In the genomic region with DNA sequence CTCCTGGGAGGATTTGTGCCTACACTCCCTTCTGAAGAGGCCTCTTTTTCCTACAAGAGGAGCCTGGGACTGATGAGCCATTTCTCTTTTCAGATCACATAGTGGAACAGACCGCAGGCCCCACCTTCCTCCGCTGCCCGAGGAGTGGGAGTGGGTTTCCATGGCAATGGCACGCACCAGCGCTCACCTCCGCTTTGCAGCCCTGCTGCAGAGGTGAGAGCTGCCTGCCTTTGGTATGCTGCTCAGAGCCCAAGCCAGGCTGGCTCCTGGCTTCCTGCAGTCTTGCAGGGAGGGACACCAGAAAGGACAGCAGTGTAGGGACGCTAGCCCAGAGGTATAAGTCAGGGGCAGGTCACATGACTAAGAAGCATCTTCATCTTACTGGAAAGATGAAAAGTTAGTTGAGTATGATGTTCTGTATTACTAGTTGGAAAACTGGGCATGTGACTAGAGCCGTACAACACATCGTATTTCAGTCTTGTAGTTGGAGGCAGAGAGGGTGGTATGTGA, we compare ENCODE assay signal across 8 cellular contexts. TPM values are rescaled to one million over a fixed set of nuclear protein-coding genes. Genes with fewer than 3 reads are reported as not detected.
DNase-seq lines count a peak whose midpoint lies in the region; ATAC-seq and TF ChIP-seq lines count a peak whose summit lies in the region.

No MANE protein-coding gene starts in this region.

- TF ChIP-seq POLR2A in IMR-90 (IDR thresholded peaks at IDR 0.05; ENCODE audit: low read depth, low read length), result no peak

- ATAC-seq in GM18517 (IDR thresholded peaks at IDR 0.05; ENCODE audit: unreplicated experiment), result peak; percentile 69
- ATAC-seq in GM21529 (IDR thresholded peaks at IDR 0.05; ENCODE audit: unreplicated experiment), result peak; percentile 84
- ATAC-seq in IMR-90 (ENCODE audit: low read depth), result peak; percentile 25; the same call in 1 of the 2 replicates
- ATAC-seq in Right ventricle myocardium superior (ENCODE audit: poor library complexity), result no peak

- BruUV-seq in IMR-90 (replicated peaks; lab: Mats Ljungman, UMichigan), result no TSS peak

- no peak for TF ChIP-seq RAD21 in IMR-90 (IDR thresholded peaks at IDR 0.05; ENCODE audit: low read length)

- H3K9ac ChIP-seq in IMR-90 (ENCODE audit: low read depth, low read length), result no peak overlapping the region

- no peak overlapping the region for H3K4ac ChIP-seq in IMR-90 (ENCODE audit: low read depth, low read length)

- intact Hi-C loops in IMR-90 (cut with micrococcal nuclease), result loop anchor here (10.0 kb wide), 1 partner anchor 1111 kb away; a partner anchor contains a TSS
- intact Hi-C loops in posterior vena cava (cut with DNase I), result no loop called here
- intact Hi-C loops in Right ventricle myocardium superior (cut with DNase I), result no loop called here

- 0 out of 2 replicates have a peak, but pooled peaks cover 1% of the 10 kb centered on the region for H3K36me3 ChIP-seq in IMR-90 (ENCODE audit: control insufficient read depth, insufficient read depth, low read length)

- H3K9me1 ChIP-seq in IMR-90 (ENCODE audit: insufficient read depth, low read length), result no peaks in the 10 kb centered on the region

- no peak overlapping the region for H3K18ac ChIP-seq in IMR-90 (ENCODE audit: low read depth, low read length)

- TF ChIP-seq CTCF in IMR-90 (conservative IDR thresholded peaks at IDR 0.05; ENCODE audit: low read depth, low read length), result no peak
- TF ChIP-seq CTCF in coronary artery (IDR thresholded peaks at IDR 0.05), result no peak

- dilution Hi-C loops in IMR-90 (cut with HindIII; ENCODE audit: low sequenced_read_pairs, unreplicated experiment), result no loop called here

- H3K9me3 ChIP-seq in IMR-90 (ENCODE audit: control insufficient read depth, insufficient read depth, low read length), result no peaks in the 10 kb centered on the region

- H3K27ac ChIP-seq in IMR-90 (ENCODE audit: insufficient read depth, low read length), result no peak overlapping the region
- H3K27ac ChIP-seq in coronary artery, result no peak overlapping the region

- H3K27me3 ChIP-seq in IMR-90 (ENCODE audit: control insufficient read depth, insufficient read depth, low read length), result no peaks in the 10 kb centered on the region

- no peak overlapping the region for H2BK15ac ChIP-seq in IMR-90 (ENCODE audit: low read depth, low read length)

- CTCF ChIA-PET in IMR-90 (lab: Yijun Ruan, JAX), result no interaction called here

- H3K4me3 ChIP-seq in IMR-90 (ENCODE audit: insufficient read depth, low read depth, low read length), result no peak overlapping the region
- H3K4me3 ChIP-seq in skeletal muscle cell (ENCODE audit: low read depth, low read length), result no peak overlapping the region
- H3K4me3 ChIP-seq in coronary artery, result no peak overlapping the region

- no peak overlapping the region for H2AK5ac ChIP-seq in IMR-90 (ENCODE audit: low read depth, low read length)

- no peak overlapping the region for H3K14ac ChIP-seq in IMR-90 (replicated peaks; ENCODE audit: low read depth, low read length)

- H2AK9ac ChIP-seq in IMR-90 (replicated peaks; ENCODE audit: low read depth, low read length, poor library complexity), result no peak overlapping the region

- H2AFZ ChIP-seq in IMR-90 (replicated peaks; ENCODE audit: low read length, poor library complexity), result peak overlapping the region; percentile 16

- no peak overlapping the region for H3K4me2 ChIP-seq in IMR-90 (ENCODE audit: low read depth, low read length)

- no peak overlapping the region for H2BK5ac ChIP-seq in IMR-90 (ENCODE audit: low read depth, low read length, poor library complexity, severe bottlenecking)

- 46% methylated on average over 4 of the region's 9 CpGs; no CpG with 5 or more reads in 1 of the 2 experiments for WGBS in IMR-90 (ENCODE audit: extremely low coverage in 2 of 2, insufficient read length in 1 of 2), 2 experiments

- no peak overlapping the region for H4K5ac ChIP-seq in IMR-90 (ENCODE audit: low read depth, low read length)

- no peak overlapping the region for H4K91ac ChIP-seq in IMR-90 (ENCODE audit: insufficient read depth, low read depth, low read length)

- no peaks in the 10 kb centered on the region for H4K20me1 ChIP-seq in IMR-90 (ENCODE audit: insufficient read depth, low read length)

- no peak overlapping the region for H2BK120ac ChIP-seq in IMR-90 (ENCODE audit: low read depth, low read length)

- DNase-seq in IMR-90 (no peak), anterior cingulate cortex (lab: John Stamatoyannopoulos, UW) (peak in 39 of 58 donors; percentile 3 to 78 (median 29)), skeletal muscle cell (ENCODE audit: low read depth) (peak; percentile 12), coronary artery (ENCODE audit: low spot score) (no peak), posterior vena cava (ENCODE audit: low spot score) (no peak), Right ventricle myocardium superior (no peak)

- in situ Hi-C loops in IMR-90 (cut with MboI; ENCODE audit: low sequenced_read_pairs), result no loop called here

- H3K4me1 ChIP-seq in IMR-90 (ENCODE audit: control insufficient read depth, insufficient read depth, low read length), result no peaks in the 10 kb centered on the region

- no peak overlapping the region for H3K56ac ChIP-seq in IMR-90 (ENCODE audit: extremely low read depth, insufficient read depth, low read length)

- H2BK20ac ChIP-seq in IMR-90 (ENCODE audit: low read depth, low read length), result no peak overlapping the region

- POLR2A ChIA-PET in IMR-90 (lab: Charles Lee; ENCODE audit: unreplicated experiment), result no interaction called here

- H3K23ac ChIP-seq in IMR-90 (ENCODE audit: low read depth, low read length), result no peak overlapping the region

- H4K8ac ChIP-seq in IMR-90 (ENCODE audit: low read depth in 2 of 2, low read length in 2 of 2), result no peak overlapping the region

- no peaks in the 10 kb centered on the region for H3K79me1 ChIP-seq in IMR-90 (ENCODE audit: low read depth in 1 of 2, low read length in 2 of 2)

TF ChIP-seq in IMR-90, 13 proteins besides CTCF, POLR2A, EP300 and RAD21:
- TF ChIP-seq, protein P1, sequence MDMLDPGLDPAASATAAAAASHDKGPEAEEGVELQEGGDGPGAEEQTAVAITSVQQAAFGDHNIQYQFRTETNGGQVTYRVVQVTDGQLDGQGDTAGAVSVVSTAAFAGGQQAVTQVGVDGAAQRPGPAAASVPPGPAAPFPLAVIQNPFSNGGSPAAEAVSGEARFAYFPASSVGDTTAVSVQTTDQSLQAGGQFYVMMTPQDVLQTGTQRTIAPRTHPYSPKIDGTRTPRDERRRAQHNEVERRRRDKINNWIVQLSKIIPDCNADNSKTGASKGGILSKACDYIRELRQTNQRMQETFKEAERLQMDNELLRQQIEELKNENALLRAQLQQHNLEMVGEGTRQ (IDR thresholded peaks at IDR 0.05; ENCODE audit: low read depth, low read length), result 0 out of 2 replicates have a peak, but pooled peaks have one; percentile 11
- TF ChIP-seq SMC3 (IDR thresholded peaks at IDR 0.05; ENCODE audit: low read depth, low read length), result no peak

RNA-seq across cellular contexts. Expression of a gene that starts 12.4 kb away (rescaled TPM):
- total RNA-seq in IMR-90 (2012; rRNA removed) (95.0 and 98.6 TPM in 2 replicates), posterior vena cava (1 to 10 TPM; 2.3 to 2.6 TPM), Right ventricle myocardium superior (1.6 TPM)
- 118 and 229 TPM in 2 replicates for polyA plus RNA-seq in IMR-90 (2012; rRNA removed)
- 24.1 and 130 TPM in 2 replicates for polyA plus RNA-seq in IMR-90 (2012; cell fraction: cytosol; rRNA removed)
- polyA plus RNA-seq in IMR-90 (2012; cell fraction: nucleus; rRNA removed; ENCODE audit: low replicate concordance), result 6.4 and 52.4 TPM in 2 replicates

RNA-seq across cellular contexts. Expression of a gene that starts 15.2 kb away (rescaled TPM):
- 34.2 and 49.7 TPM in 2 replicates for total RNA-seq in IMR-90 (2012; rRNA removed)
- polyA plus RNA-seq in IMR-90 (2012; rRNA removed), result 12.6 and 15.9 TPM in 2 replicates
- 3.2 TPM in 2 replicates for polyA plus RNA-seq in IMR-90 (2012; cell fraction: cytosol; rRNA removed)
- 1.8 and 20.1 TPM in 2 replicates for polyA plus RNA-seq in IMR-90 (2012; cell fraction: nucleus; rRNA removed; ENCODE audit: low replicate concordance)
- 10 to 100 TPM; 35.8 to 47.5 TPM for total RNA-seq in posterior vena cava
- 50.1 TPM for total RNA-seq in Right ventricle myocardium superior

RNA-seq across cellular contexts. Expression of a gene that starts 34.2 kb away (rescaled TPM):
- total RNA-seq in IMR-90 (2012; rRNA removed), result 6.3 and 6.7 TPM in 2 replicates
- 1.1 and 1.7 TPM in 2 replicates for polyA plus RNA-seq in IMR-90 (2012; rRNA removed)
- 0.33 and 0.62 TPM in 2 replicates for polyA plus RNA-seq in IMR-90 (2012; cell fraction: cytosol; rRNA removed)
- 0.42 and 3.8 TPM in 2 replicates for polyA plus RNA-seq in IMR-90 (2012; cell fraction: nucleus; rRNA removed; ENCODE audit: low replicate concordance)
- total RNA-seq in posterior vena cava, result 1 to 10 TPM; 4.1 to 4.8 TPM
- total RNA-seq in Right ventricle myocardium superior, result 3.8 TPM

Comparison
In these comparisons a context has a peak if more than half of its experiments do, and no peak if none do; other contexts are left out.
1. DNase-seq: peak in anterior cingulate cortex (39 of 58) and skeletal muscle cell (single experiment); none in IMR-90 (single experiment), coronary artery (single experiment), posterior vena cava (single experiment) and Right ventricle myocardium superior (single experiment).
2. RNA of a gene that starts 12.4 kb away (total RNA-seq): 95.0 to 98.6 TPM in IMR-90; 2.3 to 2.6 TPM in posterior vena cava and 1.6 TPM in Right ventricle myocardium superior (single experiment); every median in the first group is over 10 times any median in the second.